Comparison of ENCODE assay signal across 8 cellular contexts in the genomic region with DNA sequence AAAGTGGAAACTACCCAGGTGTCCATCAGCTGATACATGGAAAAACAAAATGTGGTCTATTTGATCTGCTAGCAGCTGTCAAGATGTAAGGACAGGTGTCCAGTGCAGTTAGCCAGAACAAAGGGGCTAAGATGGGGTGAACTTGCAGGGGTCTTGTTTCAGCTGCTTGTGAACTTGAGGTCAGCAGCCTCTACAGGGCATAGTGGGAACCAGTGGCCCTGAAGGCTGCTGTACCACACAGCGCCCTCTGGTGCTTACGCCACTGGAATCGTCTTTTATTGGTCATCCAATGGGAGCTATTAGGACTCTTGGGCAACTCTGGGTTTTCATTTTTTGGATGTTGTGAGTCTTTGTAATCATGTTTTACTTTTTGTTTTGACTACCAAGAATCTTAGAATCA.
DNase-seq lines count a peak whose midpoint lies in the region; ATAC-seq and TF ChIP-seq lines count a peak whose summit lies in the region.

No MANE protein-coding gene starts in this region.

- H3K27me3 ChIP-seq in effector memory CD4-positive, alpha-beta T cell (replicated peaks; ENCODE audit: control insufficient read depth, insufficient read depth, low read length, poor library complexity, severe bottlenecking): no peaks in the 10 kb centered on the region

- no peaks in the 10 kb centered on the region for H3K9me3 ChIP-seq in effector memory CD4-positive, alpha-beta T cell (ENCODE audit: control insufficient read depth, low read length)

- CTCF ChIA-PET in AG04449 (lab: Yijun Ruan, JAX): interaction anchor here (1.1 to 2.3 kb wide), 8 partner anchors 8 to 97 kb away, joined by 3 to 7 read pairs (median 5); no protein-coding TSS in a partner anchor

- DNase-seq in AG04449 (ENCODE audit: low read depth, low spot score): no peak
- peak; percentile 36 for DNase-seq in H4 (ENCODE audit: low spot score)
- peak; percentile 22 for DNase-seq in SKM-1 (lab: John Stamatoyannopoulos, UW; ENCODE audit: unreplicated experiment)
- peak in 1 of 2 donors; percentile 52 for DNase-seq in foreskin fibroblast
- peak; percentile 18 for DNase-seq in stimulated activated naive B cell treated with anti-CD40 and anti-IgM and Interleukin-4, amounts not matched to agents 10 μg/mL and 1 μg/mL and 100 μg/mL, for 72 hours
- no peak for DNase-seq in germinal center (ENCODE audit: low spot score)
- no peak for DNase-seq in GM19238 (ENCODE audit: insufficient read length, low spot score)
- no peak for DNase-seq in effector memory CD4-positive, alpha-beta T cell

- H3K4me1 Mint-ChIP-seq in stimulated activated naive B cell treated with anti-CD40 and anti-IgM and Interleukin-4, amounts not matched to agents 10 μg/mL and 1 μg/mL and 100 μg/mL, for 72 hours: peaks cover 40 to 73% of the 10 kb centered on the region in 2 donors

- H3K9me3 Mint-ChIP-seq in stimulated activated naive B cell treated with anti-CD40 and anti-IgM and Interleukin-4, amounts not matched to agents 10 μg/mL and 1 μg/mL and 100 μg/mL, for 72 hours: no peaks in the 10 kb centered on the region

- H3K27ac ChIP-seq in effector memory CD4-positive, alpha-beta T cell (ENCODE audit: insufficient read depth, low read length, poor library complexity, severe bottlenecking): no peak overlapping the region

- POLR2A ChIA-PET in AG04449 (lab: Yijun Ruan, JAX): no interaction called here

- H3K36me3 Mint-ChIP-seq in stimulated activated naive B cell treated with anti-CD40 and anti-IgM and Interleukin-4, amounts not matched to agents 10 μg/mL and 1 μg/mL and 100 μg/mL, for 72 hours: peaks cover 2 to 4% of the 10 kb centered on the region in 2 donors

- H3K4me3 Mint-ChIP-seq in stimulated activated naive B cell treated with anti-CD40 and anti-IgM and Interleukin-4, amounts not matched to agents 10 μg/mL and 1 μg/mL and 100 μg/mL, for 72 hours: no peak overlapping the region

- peaks cover 0 to 7% of the 10 kb centered on the region in 2 donors for H3K27me3 Mint-ChIP-seq in stimulated activated naive B cell treated with anti-CD40 and anti-IgM and Interleukin-4, amounts not matched to agents 10 μg/mL and 1 μg/mL and 100 μg/mL, for 72 hours

- no peak overlapping the region for H3K4me3 ChIP-seq in AG04449 (ENCODE audit: low read depth, low read length)
- no peak overlapping the region for H3K4me3 ChIP-seq in foreskin fibroblast (ENCODE audit: low read depth in 1 of 2, low read length in 2 of 2)
- no peak overlapping the region for H3K4me3 ChIP-seq in effector memory CD4-positive, alpha-beta T cell (ENCODE audit: insufficient read depth, low read depth, low read length, poor library complexity, severe bottlenecking)

- no peak overlapping the region for H3K27ac Mint-ChIP-seq in stimulated activated naive B cell treated with anti-CD40 and anti-IgM and Interleukin-4, amounts not matched to agents 10 μg/mL and 1 μg/mL and 100 μg/mL, for 72 hours

- peak in 1 of 2 donors; percentile 44 for ATAC-seq in stimulated activated naive B cell treated with anti-CD40 and anti-IgM and Interleukin-4, amounts not matched to agents 10 μg/mL and 1 μg/mL and 100 μg/mL, for 72 hours (replicated peaks)

- H3K36me3 ChIP-seq in effector memory CD4-positive, alpha-beta T cell (ENCODE audit: control insufficient read depth, insufficient read depth, low read length): no peaks in the 10 kb centered on the region

- TF ChIP-seq CTCF in AG04449 (IDR thresholded peaks at IDR 0.05; ENCODE audit: insufficient read depth, low read length, missing control alignments) (peak; percentile 37), foreskin fibroblast (IDR thresholded peaks at IDR 0.05; ENCODE audit: low read depth, low read length) (peak; percentile 47)

- no peaks in the 10 kb centered on the region for H3K4me1 ChIP-seq in effector memory CD4-positive, alpha-beta T cell (ENCODE audit: control insufficient read depth, insufficient read depth, low read length, poor library complexity, severe bottlenecking)

Comparison
In these comparisons a context has a peak if more than half of its experiments do, and no peak if none do; other contexts are left out.
1. DNase-seq: peak in H4 (single experiment), SKM-1 (single experiment) and stimulated activated naive B cell treated with anti-CD40 and anti-IgM and Interleukin-4, amounts not matched to agents 10 μg/mL and 1 μg/mL and 100 μg/mL, for 72 hours (single experiment); none in AG04449 (single experiment), germinal center (single experiment), GM19238 (single experiment) and effector memory CD4-positive, alpha-beta T cell (0 of 3).